In the genomic region with DNA sequence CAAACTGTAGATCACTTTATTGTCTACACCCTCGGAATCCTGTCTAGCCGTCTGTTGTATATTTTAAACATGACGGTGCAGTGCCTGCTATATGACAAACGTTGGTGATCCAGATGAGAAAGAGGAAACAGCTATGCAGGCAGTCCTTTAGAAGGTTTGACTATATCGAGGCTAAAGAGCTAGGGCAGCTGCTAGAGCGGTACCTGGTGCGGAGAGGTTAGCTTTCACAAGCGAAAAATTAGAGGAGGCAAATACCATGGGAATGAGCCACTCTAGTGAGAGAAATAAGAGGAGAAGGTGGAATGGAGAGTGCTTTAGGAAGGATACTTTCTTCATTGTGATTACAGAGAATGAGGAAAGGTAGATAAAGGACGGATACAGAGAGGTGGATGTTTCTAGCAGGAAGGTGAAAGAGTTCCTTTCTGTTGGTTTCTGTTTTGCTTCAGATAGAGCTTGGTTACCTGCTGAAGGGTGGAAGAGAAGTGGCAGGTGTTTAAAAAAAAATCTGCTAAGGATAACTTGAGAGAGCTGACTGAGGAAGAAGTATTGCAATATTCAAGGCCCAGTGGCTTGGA, we compare ENCODE assay signal across 8 cellular contexts. TPM values are rescaled to one million over a fixed set of nuclear protein-coding genes. Genes with fewer than 3 reads are reported as not detected.
DNase-seq lines count a peak whose midpoint lies in the region; ATAC-seq and TF ChIP-seq lines count a peak whose summit lies in the region.

No MANE protein-coding gene starts in this region.

- H3K27ac ChIP-seq in brain microvascular endothelial cell, result peak overlapping the region; percentile 88
- H3K27ac ChIP-seq in right lobe of liver, result peak overlapping the region; percentile 96 to 99 (median 98)
- peak overlapping the region; percentile 100 for H3K27ac ChIP-seq in thymus (ENCODE audit: low read depth)

- H3K4me3 ChIP-seq in brain microvascular endothelial cell (ENCODE audit: low read depth, low read length) (peak overlapping the region; percentile 79), right lobe of liver (peak overlapping the region; percentile 77 to 93 (median 87)), thymus (ENCODE audit: low read length) (peak overlapping the region; percentile 97)

- H3K9me3 ChIP-seq in right lobe of liver (no peaks in the 10 kb centered on the region), thymus (ENCODE audit: control insufficient read depth) (no peaks in the 10 kb centered on the region)

- peaks cover 0 to 21% (median 1%) of the 10 kb centered on the region in 4 donors for H3K4me1 ChIP-seq in right lobe of liver
- peaks cover 3% of the 10 kb centered on the region for H3K4me1 ChIP-seq in thymus (ENCODE audit: control insufficient read depth, insufficient read depth, low read length)

- no peaks in the 10 kb centered on the region for H3K36me3 ChIP-seq in brain microvascular endothelial cell (replicated peaks)
- H3K36me3 ChIP-seq in right lobe of liver, result no peaks in the 10 kb centered on the region
- H3K36me3 ChIP-seq in thymus (ENCODE audit: control insufficient read depth, insufficient read depth), result no peaks in the 10 kb centered on the region

- DNase-seq in stimulated activated CD4-positive, alpha-beta T cell treated with anti-CD3 and anti-CD28 coated beads, Interleukin-15, amount 100 ng/mL, for 24 hours, result peak; percentile 11
- no peak for DNase-seq in stimulated activated CD4-positive, alpha-beta T cell treated with anti-CD3 and anti-CD28 coated beads, Interleukin-1b, Interleukin-23, amount 100 ng/mL, for 48 hours
- DNase-seq in NCI-H2227 treated with DMSO at 0.1 percent for 48 hours (lab: John Stamatoyannopoulos, UW) (peak; percentile 57), brain microvascular endothelial cell (no peak), right lobe of liver (no peak)

- peak; percentile 0 to 6 (median 0) for ATAC-seq in right lobe of liver
- no peak for ATAC-seq in GM19463 (IDR thresholded peaks at IDR 0.05; ENCODE audit: unreplicated experiment)
- no peak for ATAC-seq in GM21381 (IDR thresholded peaks at IDR 0.05; ENCODE audit: unreplicated experiment)

- TF ChIP-seq CTCF in brain microvascular endothelial cell (IDR thresholded peaks at IDR 0.05; ENCODE audit: low read depth, low read length, missing control alignments) (no peak), right lobe of liver (IDR thresholded peaks at IDR 0.05) (no peak)

- intact Hi-C loops in right lobe of liver (cut with DNase I), result no loop called here

- 1% methylated on average over 9 of the region's 9 CpGs for WGBS in right lobe of liver (ENCODE audit: insufficient coverage, low coverage, low lambda C conversion rate, missing lambda C conversion rate)
- WGBS in thymus, result 3% methylated on average over 9 of the region's 9 CpGs

- in situ Hi-C loops in brain microvascular endothelial cell (cut with HindIII; ENCODE audit: low pct_ligation_motif_present, low sequenced_read_pairs), result no loop called here

- TF ChIP-seq POLR2A in right lobe of liver (IDR thresholded peaks at IDR 0.05), result no peak

- H3K27me3 ChIP-seq in brain microvascular endothelial cell (replicated peaks) (no peaks in the 10 kb centered on the region), right lobe of liver (no peaks in the 10 kb centered on the region), thymus (ENCODE audit: control insufficient read depth, insufficient read depth) (no peaks in the 10 kb centered on the region)

RNA-seq across cellular contexts. Expression of a gene that starts 1.0 kb away (rescaled TPM):
- 10 to 100 TPM in 1 of 6 experiments, 1 to 10 TPM in 5; 7.7 to 10.6 (median 9.1) TPM for total RNA-seq in right lobe of liver
- 12.3 TPM for polyA plus RNA-seq in thymus

Comparison
In these comparisons a context has a peak if more than half of its experiments do, and no peak if none do; other contexts are left out.
1. DNase-seq: peak in stimulated activated CD4-positive, alpha-beta T cell treated with anti-CD3 and anti-CD28 coated beads, Interleukin-15, amount 100 ng/mL, for 24 hours (single experiment) and NCI-H2227 treated with DMSO at 0.1 percent for 48 hours (single experiment); none in stimulated activated CD4-positive, alpha-beta T cell treated with anti-CD3 and anti-CD28 coated beads, Interleukin-1b, Interleukin-23, amount 100 ng/mL, for 48 hours (single experiment), brain microvascular endothelial cell (single experiment) and right lobe of liver (0 of 3).
2. ATAC-seq: peak in right lobe of liver (4 of 4); none in GM19463 (single experiment) and GM21381 (single experiment).
3. Peak in every context shown above with its lines, with median percentiles within 50 percentile points of each other: H3K27ac ChIP-seq and H3K4me3 ChIP-seq.